ENCODE assay signal across 13 cellular contexts in the genomic region with DNA sequence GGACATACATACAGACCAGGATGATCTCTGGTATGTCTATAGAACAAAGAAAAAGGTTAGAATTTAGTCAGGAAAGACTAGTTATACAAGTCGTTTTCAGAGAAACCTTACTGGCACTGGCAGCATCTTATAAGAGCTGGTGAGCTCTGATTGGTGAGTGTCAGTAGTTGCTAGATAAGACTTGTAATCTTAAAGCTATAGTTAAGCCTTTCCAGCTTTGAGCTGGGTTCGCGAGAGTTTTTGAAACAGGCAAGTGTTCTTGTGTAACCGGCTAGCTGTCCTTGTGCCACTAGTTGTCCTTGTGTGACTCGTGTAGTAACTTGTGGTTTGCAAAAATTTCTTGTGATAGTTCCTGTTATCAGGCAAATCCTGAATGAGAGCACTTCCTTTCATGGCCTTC.
"Had no signal": no experiment of that assay in that cellular context is flagged by ENCODE, and none has a peak within 500 bp of the region (broad histone marks: within the 10 kb centered on the region; RNA-seq: fewer than 3 reads in every experiment).

No MANE protein-coding gene starts in this region.

- ATAC-seq: activated CD4-positive, CD25-positive, alpha-beta regulatory T cell treated with anti-CD3 and anti-CD28 coated beads, Interleukin-2, amount 50 U/mL, for 24 hours; heart left ventricle; stimulated activated naive CD8-positive, alpha-beta T cell treated with anti-CD3 and anti-CD28 coated beads, Interleukin-15, Interleukin-2, amounts not matched to agents 100 U/mL and 50 U/mL, for 24 hours had no signal

- H3K4me1 ChIP-seq: esophagus squamous epithelium, left ventricle myocardium inferior, upper lobe of left lung had no signal

- H3K4me3 ChIP-seq: esophagus squamous epithelium, heart left ventricle, left ventricle myocardium inferior, upper lobe of left lung had no signal

- DNase-seq: activated effector memory CD4-positive, alpha-beta T cell treated with Interleukin-2 at 50 U/mL for 16 hours; activated naive CD8-positive, alpha-beta T cell treated with anti-CD3 and anti-CD28 coated beads for 36 hours; activated T-cell treated with anti-CD3 and anti-CD28 coated beads, Interleukin-2, amount 50 U/mL, for 1 hour; anterior cingulate cortex; esophagus squamous epithelium; foreskin melanocyte; heart left ventricle; left ventricle myocardium inferior; stimulated activated CD4-positive, alpha-beta T cell treated with anti-CD3 and anti-CD28 coated beads, Interleukin-4, amount 100 ng/mL, for 1 hour; stimulated activated CD8-positive, alpha-beta memory T cell treated with anti-CD3 and anti-CD28 coated beads, Interleukin-4, amount 100 ng/mL, for 48 hours; stimulated activated naive CD8-positive, alpha-beta T cell treated with anti-CD3 and anti-CD28 coated beads, Interleukin-15, Interleukin-2, amounts not matched to agents 100 U/mL and 50 U/mL, for 24 hours; upper lobe of left lung had no signal

- H3K27ac ChIP-seq: esophagus squamous epithelium, heart left ventricle, left ventricle myocardium inferior, upper lobe of left lung had no signal

- H3K36me3 ChIP-seq: esophagus squamous epithelium, heart left ventricle, left ventricle myocardium inferior, upper lobe of left lung had no signal

- H3K9me3 ChIP-seq: esophagus squamous epithelium, upper lobe of left lung had no signal

- H3K27me3 ChIP-seq: esophagus squamous epithelium, heart left ventricle, upper lobe of left lung had no signal
